Comparison of ENCODE assay signal across 8 cellular contexts in the genomic region with DNA sequence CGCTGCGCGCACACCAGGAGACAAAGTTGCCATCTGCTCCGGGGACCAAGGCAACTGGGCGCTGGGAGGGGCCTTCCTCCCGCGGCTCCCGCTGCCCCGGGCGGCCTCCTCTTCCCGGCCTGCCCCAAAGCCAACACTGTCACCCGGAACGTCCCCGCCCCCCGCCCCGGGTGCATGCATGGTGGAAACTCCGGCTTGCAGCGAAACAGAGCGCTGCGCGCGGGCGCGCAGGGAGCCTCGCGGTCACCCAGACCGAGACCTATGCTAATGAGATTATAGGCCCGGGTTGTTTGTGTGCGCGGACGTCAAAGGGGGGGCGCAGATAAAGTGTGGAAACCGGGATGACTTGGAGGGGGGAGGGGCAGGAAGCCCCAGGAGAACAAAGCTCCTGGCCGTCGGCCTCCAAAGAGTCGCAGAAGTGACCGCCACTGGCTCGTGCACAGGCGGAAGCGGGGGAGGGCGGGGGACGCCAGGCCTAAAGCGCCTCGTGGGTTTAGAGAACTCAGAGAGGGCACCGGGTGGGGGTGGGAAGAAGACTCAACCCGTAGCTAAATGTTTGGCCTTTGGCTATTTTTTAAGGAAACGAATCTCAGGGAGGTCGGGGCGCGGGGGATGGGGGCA.
DNase-seq lines count a peak whose midpoint lies in the region; ATAC-seq and TF ChIP-seq lines count a peak whose summit lies in the region.

No MANE protein-coding gene starts in this region.

- H3K9me3 Mint-ChIP-seq in neural crest cell: no peaks in the 10 kb centered on the region

- H3K27me3 ChIP-seq in GM06990 (replicated peaks; ENCODE audit: control insufficient read depth, insufficient read depth, low read length) (no peaks in the 10 kb centered on the region; the same call in 1 of the 2 replicates), Panc1 (ENCODE audit: control insufficient read depth, insufficient read depth, low read length) (no peaks in the 10 kb centered on the region)

- peaks cover 55% of the 10 kb centered on the region for H3K27me3 Mint-ChIP-seq in neural crest cell (ENCODE audit: low read depth)

- no peaks in the 10 kb centered on the region for H3K36me3 Mint-ChIP-seq in neural crest cell (ENCODE audit: low read depth)

- ATAC-seq in Panc1: no peak
- no peak for ATAC-seq in GM19328 (IDR thresholded peaks at IDR 0.05; ENCODE audit: unreplicated experiment)

- no peak overlapping the region for H3K27ac ChIP-seq in Panc1 (ENCODE audit: low read length)
- no peak overlapping the region for H3K27ac ChIP-seq in coronary artery

- H3K9me3 ChIP-seq in Panc1 (ENCODE audit: control insufficient read depth, insufficient read depth, low read depth, low read length): no peaks in the 10 kb centered on the region

- BruUV-seq in Panc1 (replicated peaks; lab: Mats Ljungman, UMichigan): no TSS peak

- CTCF ChIA-PET in Panc1 (lab: Charles Lee): no interaction called here
- CTCF ChIA-PET in HEK293T (lab: Yijun Ruan, JAX): no interaction called here

- peaks cover 3% of the 10 kb centered on the region for H3K4me1 ChIP-seq in Panc1 (ENCODE audit: control insufficient read depth, insufficient read depth, low read length)

- TF ChIP-seq CTCF in GM06990 (IDR thresholded peaks at IDR 0.05; ENCODE audit: insufficient read depth, low read length, poor library complexity, severe bottlenecking): no peak
- TF ChIP-seq CTCF in Panc1 (IDR thresholded peaks at IDR 0.05): no peak
- TF ChIP-seq CTCF in coronary artery (IDR thresholded peaks at IDR 0.05): no peak
- no peak for TF ChIP-seq CTCF in neural crest cell (conservative IDR thresholded peaks at IDR 0.05)

- peaks cover 62% of the 10 kb centered on the region for H3K4me1 Mint-ChIP-seq in neural crest cell

- in situ Hi-C loops in Panc1 (cut with HindIII; ENCODE audit: low pct_unique_long_range_greater_than_20kb, low sequenced_read_pairs): no loop called here

- H3K4me3 ChIP-seq in GM06990 (replicated peaks; ENCODE audit: low read depth, low read length) (peak overlapping the region; percentile 22), Panc1 (ENCODE audit: low read depth in 2 of 2, low read length in 2 of 2) (peak overlapping the region; percentile 8 to 24; a peak in 2 of 4 replicates), coronary artery (peak overlapping the region; percentile 56)

- H3K27ac Mint-ChIP-seq in neural crest cell (ENCODE audit: unreplicated experiment): peak overlapping the region; percentile 83

- no peak for DNase-seq in GM06990 (ENCODE audit: extremely low read depth, insufficient read length)
- no peak for DNase-seq in Panc1 (ENCODE audit: low read depth, low spot score)
- no peak for DNase-seq in coronary artery (ENCODE audit: low spot score)
- no peak for DNase-seq in neural crest cell (ENCODE audit: low read depth, low spot score)
- no peak for DNase-seq in NCI-H446 treated with DMSO at 0.1 percent for 48 hours (lab: John Stamatoyannopoulos, UW)
- no peak for DNase-seq in SIG-M5 (lab: John Stamatoyannopoulos, UW)
- DNase-seq in HEK293T (ENCODE audit: extremely low spot score): no peak

- POLR2A ChIA-PET in Panc1 (lab: Charles Lee): no interaction called here
- POLR2A ChIA-PET in HEK293T (lab: Yijun Ruan, JAX): no interaction called here

- H3K36me3 ChIP-seq in GM06990 (ENCODE audit: control insufficient read depth, insufficient read depth, low read length): no peaks in the 10 kb centered on the region
- no peaks in the 10 kb centered on the region for H3K36me3 ChIP-seq in Panc1 (ENCODE audit: control insufficient read depth, insufficient read depth, low read length)

- peak overlapping the region; percentile 86 for H3K4me3 Mint-ChIP-seq in neural crest cell

- intact Hi-C loops in Panc1 (cut with micrococcal nuclease; ENCODE audit: unreplicated experiment): no loop called here

TF ChIP-seq in HEK293T, 16 proteins besides CTCF, POLR2A, EP300 and RAD21:
- TF ChIP-seq SP1 (IDR thresholded peaks at IDR 0.05) (no peak), SUZ12 (IDR thresholded peaks at IDR 0.05) (no peak), L3MBTL2 (conservative IDR thresholded peaks at IDR 0.05) (no peak), CTBP1 (IDR thresholded peaks at IDR 0.05; ENCODE audit: borderline replicate concordance) (no peak), NFRKB (IDR thresholded peaks at IDR 0.05) (no peak), BHLHE40 (IDR thresholded peaks at IDR 0.05; ENCODE audit: borderline replicate concordance) (no peak), ELF4 (IDR thresholded peaks at IDR 0.05) (no peak), FOXA1 (IDR thresholded peaks at IDR 0.05) (no peak), FOXM1 (IDR thresholded peaks at IDR 0.05; ENCODE audit: borderline replicate concordance) (no peak), TARDBP (IDR thresholded peaks at IDR 0.05) (no peak), HDGF (IDR thresholded peaks at IDR 0.05; ENCODE audit: borderline replicate concordance) (no peak), FOXK2 (IDR thresholded peaks at IDR 0.05) (no peak), LEF1 (IDR thresholded peaks at IDR 0.05; ENCODE audit: borderline replicate concordance) (no peak)
- TF ChIP-seq, protein P1, sequence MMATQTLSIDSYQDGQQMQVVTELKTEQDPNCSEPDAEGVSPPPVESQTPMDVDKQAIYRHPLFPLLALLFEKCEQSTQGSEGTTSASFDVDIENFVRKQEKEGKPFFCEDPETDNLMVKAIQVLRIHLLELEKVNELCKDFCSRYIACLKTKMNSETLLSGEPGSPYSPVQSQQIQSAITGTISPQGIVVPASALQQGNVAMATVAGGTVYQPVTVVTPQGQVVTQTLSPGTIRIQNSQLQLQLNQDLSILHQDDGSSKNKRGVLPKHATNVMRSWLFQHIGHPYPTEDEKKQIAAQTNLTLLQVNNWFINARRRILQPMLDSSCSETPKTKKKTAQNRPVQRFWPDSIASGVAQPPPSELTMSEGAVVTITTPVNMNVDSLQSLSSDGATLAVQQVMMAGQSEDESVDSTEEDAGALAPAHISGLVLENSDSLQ (IDR thresholded peaks at IDR 0.05): no peak
